ENCODE assay signal across 8 cellular contexts in genomic region chr14:50395448-50395847, GRCh38. TPM values are rescaled to one million over a fixed set of nuclear protein-coding genes. Genes with fewer than 3 reads are reported as not detected.
DNase-seq lines count a peak whose midpoint lies in the region; ATAC-seq, FAIRE-seq and TF ChIP-seq lines count a peak whose summit lies in the region.
"Had no signal": no experiment of that assay in that cellular context is flagged by ENCODE, and none has a peak within 500 bp of the region (broad histone marks: within the 10 kb centered on the region; RNA-seq: fewer than 3 reads in every experiment).

No MANE protein-coding gene starts in this region.

- no peak for DNase-seq in H9
- no peak for DNase-seq in WTC11 (ENCODE audit: low spot score)
- no peak for DNase-seq in hepatocyte (ENCODE audit: low spot score)
- DNase-seq in small intestine = peak; percentile 38
- no peak for DNase-seq in dedifferentiated amniotic fluid mesenchymal stem cell (ENCODE audit: extremely low spot score)
- no peak for DNase-seq in NCI-H774 (lab: John Stamatoyannopoulos, UW)
- DNase-seq in NCI-H2227 treated with DMSO at 0.1 percent for 48 hours (lab: John Stamatoyannopoulos, UW) = no peak

- whole genome bisulfite sequencing in H9 (ENCODE audit: extremely low coverage, insufficient read length, low lambda C conversion rate) = no CpG with 5 or more reads among the region's 5 CpGs
- 83% methylated on average over 5 of the region's 5 CpGs for WGBS in hepatocyte (ENCODE audit: low lambda C conversion rate, missing lambda C conversion rate)
- WGBS in small intestine, 3 donors = 28 to 61% (median 35%) methylated on average over 5 of the region's 5 CpGs

- H4K8ac ChIP-seq in H9 (replicated peaks; ENCODE audit: insufficient read length, low read depth, low read length) = no peak overlapping the region

- H2AFZ ChIP-seq in H9 (ENCODE audit: low read length) = no peak overlapping the region
- H2AFZ ChIP-seq in hepatocyte = peak overlapping the region; percentile 19

- no peak overlapping the region for H3T11ph ChIP-seq in H9 (ENCODE audit: low read length)

- no peak overlapping the region for H2BK5ac ChIP-seq in H9 (ENCODE audit: insufficient read length, low read length)

- H3K9me3 ChIP-seq in H9 (ENCODE audit: control insufficient read depth, low read depth, low read length) (no peaks in the 10 kb centered on the region), hepatocyte (ENCODE audit: low read depth) (no peaks in the 10 kb centered on the region), small intestine (ENCODE audit: control insufficient read depth, low read depth) (no peaks in the 10 kb centered on the region)

- no peak overlapping the region for H3K4ac ChIP-seq in H9 (ENCODE audit: low read depth, low read length)

- H3K27ac Mint-ChIP-seq in H9 (no peak overlapping the region), WTC11 (no peak overlapping the region)

- H3K14ac ChIP-seq in H9 (ENCODE audit: insufficient read depth, low read length) = no peak overlapping the region

- peak overlapping the region; percentile 68 to 88 for H3K4me3 Mint-ChIP-seq in H9
- peak overlapping the region; percentile 81 for H3K4me3 Mint-ChIP-seq in WTC11

- H3K36me3 ChIP-seq in hepatocyte (replicated peaks; ENCODE audit: insufficient read depth, low read depth) = no peaks in the 10 kb centered on the region
- H3K36me3 ChIP-seq in small intestine (ENCODE audit: control insufficient read depth in 2 of 2, insufficient read depth in 2 of 2, low read length in 2 of 2) = no peaks in the 10 kb centered on the region

- H3K27me3 Mint-ChIP-seq in H9 (ENCODE audit: low read depth) = peaks cover 39% of the 10 kb centered on the region
- H3K27me3 Mint-ChIP-seq in WTC11 (ENCODE audit: low read depth) = peaks cover 32% of the 10 kb centered on the region

- H2BK15ac ChIP-seq in H9 (ENCODE audit: low read depth, low read length) = no peak overlapping the region

- no peak overlapping the region for H4K5ac ChIP-seq in H9 (ENCODE audit: insufficient read length, low read depth, low read length)

- no peaks in the 10 kb centered on the region for H3K79me2 ChIP-seq in H9 (ENCODE audit: insufficient read depth, low read length)
- H3K79me2 ChIP-seq in hepatocyte = no peaks in the 10 kb centered on the region

- H3K56ac ChIP-seq in H9 (ENCODE audit: insufficient read length, low read depth, low read length) = no peak overlapping the region

- no peak for TF ChIP-seq CTCF in H9 (conservative IDR thresholded peaks at IDR 0.05)
- TF ChIP-seq CTCF in WTC11 (IDR thresholded peaks at IDR 0.05) = no peak
- no peak for TF ChIP-seq CTCF in hepatocyte (IDR thresholded peaks at IDR 0.05; ENCODE audit: poor library complexity)

- H3K4me3 ChIP-seq in hepatocyte (no peak overlapping the region), small intestine (ENCODE audit: low read depth in 1 of 2, low read length in 2 of 2) (peak overlapping the region in 1 of 2 donors; percentile 83)

- H3K79me1 ChIP-seq in H9 (ENCODE audit: insufficient read depth, low read depth, low read length, poor library complexity, severe bottlenecking) = no peaks in the 10 kb centered on the region

- H3K9me2 ChIP-seq in hepatocyte (replicated peaks; ENCODE audit: insufficient read depth) = no peaks in the 10 kb centered on the region

- no peak overlapping the region for H2AK5ac ChIP-seq in H9 (ENCODE audit: insufficient read length, low read length)

- H3K27ac ChIP-seq in H9 (ENCODE audit: insufficient read length, low read depth, low read length) = no peak overlapping the region
- no peak overlapping the region for H3K27ac ChIP-seq in hepatocyte
- peak overlapping the region; percentile 29 to 90 for H3K27ac ChIP-seq in small intestine (ENCODE audit: low read depth in 1 of 2, low read length in 1 of 2)

- H3K23ac ChIP-seq in H9 (ENCODE audit: insufficient read length, low read depth, low read length) = no peak overlapping the region

- H2BK20ac ChIP-seq in H9 (ENCODE audit: low read depth, low read length, poor library complexity, severe bottlenecking) = no peak overlapping the region

- H3K27me3 ChIP-seq in H9 (ENCODE audit: insufficient read depth, low read length) (no peaks in the 10 kb centered on the region; the same call in 1 of the 2 replicates), hepatocyte (no peaks in the 10 kb centered on the region), small intestine (ENCODE audit: control insufficient read depth in 2 of 2, insufficient read depth in 2 of 2, low read length in 2 of 2) (no peaks in the 10 kb centered on the region)

- H3K4me2 ChIP-seq in H9 (ENCODE audit: insufficient read depth, insufficient read length, low read length) (peak overlapping the region; percentile 100), hepatocyte (peak overlapping the region; percentile 96)

- H3K18ac ChIP-seq in H9 (ENCODE audit: insufficient read length, low read depth, low read length) = no peak overlapping the region

- H4K20me1 ChIP-seq in H9 (ENCODE audit: control insufficient read depth, insufficient read depth, insufficient read length) = no peaks in the 10 kb centered on the region
- H4K20me1 ChIP-seq in hepatocyte (ENCODE audit: insufficient read depth, poor library complexity, severe bottlenecking) = no peaks in the 10 kb centered on the region

- no peak overlapping the region for H2BK12ac ChIP-seq in H9 (ENCODE audit: insufficient read length, low read depth, low read length)

- no peak overlapping the region for H2BK120ac ChIP-seq in H9 (ENCODE audit: low read depth, low read length, poor library complexity, severe bottlenecking)

- H3K4me1 Mint-ChIP-seq in H9 = peaks cover 12 to 20% of the 10 kb centered on the region in 2 experiments
- peaks cover 19% of the 10 kb centered on the region for H3K4me1 Mint-ChIP-seq in WTC11

- FAIRE-seq in small intestine (lab: Jason Lieb, UNC) = no peak
- FAIRE-seq: TTC549 had no signal

- POLR2A ChIA-PET in WTC11 (lab: Charles Lee) = no interaction called here

- H3K4me1 ChIP-seq in H9 (ENCODE audit: insufficient read depth, low read length) (peaks cover 4% of the 10 kb centered on the region; the same call in 1 of the 2 replicates), hepatocyte (ENCODE audit: insufficient read depth) (peaks cover 20% of the 10 kb centered on the region), small intestine (ENCODE audit: control insufficient read depth in 2 of 2, insufficient read depth in 1 of 2, low read depth in 1 of 2, low read length in 1 of 2) (peaks cover 3 to 4% of the 10 kb centered on the region in 2 donors)

- CTCF ChIA-PET in WTC11 (lab: Charles Lee) = interaction anchor here (2.0 kb wide), 1 partner anchor 77 kb away, joined by 7 read pairs; no protein-coding TSS in a partner anchor

- H4K91ac ChIP-seq in H9 (ENCODE audit: insufficient read length, low read depth, low read length) = no peak overlapping the region

- H3K9ac ChIP-seq in H9 (ENCODE audit: extremely low read depth, insufficient read length, low read length) = no peak overlapping the region

- H3K23me2 ChIP-seq in H9 (ENCODE audit: insufficient read length, low read depth, low read length, poor library complexity, severe bottlenecking) = peaks cover 10% of the 10 kb centered on the region

- H3K36me3 Mint-ChIP-seq in H9 (ENCODE audit: insufficient read depth in 1 of 3, low read depth in 3 of 3) = peaks cover 0 to 3% (median 0%) of the 10 kb centered on the region in 3 experiments; a peak in 2 of 7 replicates
- no peaks in the 10 kb centered on the region for H3K36me3 Mint-ChIP-seq in WTC11

- H3K9me3 Mint-ChIP-seq in H9 (no peaks in the 10 kb centered on the region; a peak in 1 of 5 replicates), WTC11 (no peaks in the 10 kb centered on the region)

- ATAC-seq in WTC11 = no peak

TF ChIP-seq in WTC11, 78 proteins besides CTCF, POLR2A, EP300 and RAD21 (continues in another document):
- TF ChIP-seq HMGA2 (CRISPR knock-in tag; IDR thresholded peaks at IDR 0.05) (no peak), NR2C2 (CRISPR knock-in tag; IDR thresholded peaks at IDR 0.05) (no peak), ZSCAN18 (CRISPR knock-in tag; IDR thresholded peaks at IDR 0.05) (no peak), CREB1 (CRISPR knock-in tag; IDR thresholded peaks at IDR 0.05) (no peak), SMAD4 (CRISPR knock-in tag; IDR thresholded peaks at IDR 0.05) (no peak), FOXP1 (CRISPR knock-in tag; IDR thresholded peaks at IDR 0.05; ENCODE audit: borderline replicate concordance) (no peak), ELF4 (CRISPR knock-in tag; IDR thresholded peaks at IDR 0.05; ENCODE audit: low read depth) (no peak), ZNF263 (CRISPR knock-in tag; IDR thresholded peaks at IDR 0.05; ENCODE audit: low read depth) (no peak)

RNA-seq across cellular contexts. Expression of gene CDKL1, which starts 1.2 kb away (rescaled TPM):
- total RNA-seq in H9 (2021) = 0.72 and 1.8 TPM in 2 replicates
- total RNA-seq in WTC11 (2021) = 2.0 to 3.6 TPM (median 2.0 TPM) in 3 replicates
- total RNA-seq in hepatocyte = 6.1 and 13.1 TPM in 2 replicates
- 1.7 and 1.9 TPM in 2 replicates for polyA plus RNA-seq in hepatocyte
- polyA plus RNA-seq in small intestine = 1 to 10 TPM; 5.9 to 8.1 (median 6.0) TPM

Comparison
In these comparisons a context has a peak if more than half of its experiments do, and no peak if none do; other contexts are left out.
1. H3K27ac ChIP-seq: peak in small intestine (2 of 2); none in H9 (single experiment) and hepatocyte (single experiment).